In genomic region chr7:73526158-73526494, GRCh38 we compare ENCODE assay signal across 7 cellular contexts. TPM values are rescaled to one million over a fixed set of nuclear protein-coding genes. Genes with fewer than 3 reads are reported as not detected.
DNase-seq lines count a peak whose midpoint lies in the region; ATAC-seq, FAIRE-seq and TF ChIP-seq lines count a peak whose summit lies in the region.
"Not testable (repeated sequence)": the region's sequence is repeated elsewhere in the genome, so short reads cannot be mapped to it uniquely, and the experiment has no call there.

No MANE protein-coding gene starts in this region.

- not testable (repeated sequence) for H3K4me3 Mint-ChIP-seq in activated CD8-positive, alpha-beta T cell treated with anti-CD3 and anti-CD28 coated beads for 36 hours
- H3K4me3 Mint-ChIP-seq in activated naive CD8-positive, alpha-beta T cell: peak overlapping the region; percentile 78
- peak overlapping the region; percentile 60 for H3K4me3 Mint-ChIP-seq in stimulated activated effector memory CD8-positive, alpha-beta T cell treated with anti-CD3 and anti-CD28 coated beads, Interleukin-12 subunit alpha, Interleukin-12 subunit beta, amount 100 ng/mL, for 72 hours

- H3K27ac Mint-ChIP-seq in activated CD8-positive, alpha-beta T cell treated with anti-CD3 and anti-CD28 coated beads for 36 hours: peak overlapping the region; percentile 86
- not testable (repeated sequence) for H3K27ac Mint-ChIP-seq in activated naive CD8-positive, alpha-beta T cell
- peak overlapping the region; percentile 88 for H3K27ac Mint-ChIP-seq in stimulated activated effector memory CD8-positive, alpha-beta T cell treated with anti-CD3 and anti-CD28 coated beads, Interleukin-12 subunit alpha, Interleukin-12 subunit beta, amount 100 ng/mL, for 72 hours

- H3K9me3 ChIP-seq in DOHH2 (ENCODE audit: control insufficient read depth, insufficient read depth, low read length); Karpas-422 (ENCODE audit: low read length); SU-DHL-6 (ENCODE audit: insufficient read depth, low read length); endothelial cell of umbilical vein (replicated peaks; ENCODE audit: control insufficient read depth, insufficient read depth, low read length): not testable (repeated sequence)

- H3K36me3 Mint-ChIP-seq in activated CD8-positive, alpha-beta T cell treated with anti-CD3 and anti-CD28 coated beads for 36 hours (ENCODE audit: low read depth); activated naive CD8-positive, alpha-beta T cell: not testable (repeated sequence)
- peaks cover 14% of the 10 kb centered on the region for H3K36me3 Mint-ChIP-seq in stimulated activated effector memory CD8-positive, alpha-beta T cell treated with anti-CD3 and anti-CD28 coated beads, Interleukin-12 subunit alpha, Interleukin-12 subunit beta, amount 100 ng/mL, for 72 hours

- ATAC-seq in activated CD8-positive, alpha-beta T cell treated with anti-CD3 and anti-CD28 coated beads for 36 hours; stimulated activated effector memory CD8-positive, alpha-beta T cell treated with anti-CD3 and anti-CD28 coated beads, Interleukin-12 subunit alpha, Interleukin-12 subunit beta, amount 100 ng/mL, for 72 hours: not testable (repeated sequence)

- not testable (repeated sequence) for BruUV-seq in endothelial cell of umbilical vein (replicated peaks; lab: Mats Ljungman, UMichigan)

- H3K4me2 ChIP-seq in DOHH2 (ENCODE audit: low read length) (peak overlapping the region; percentile 98), Karpas-422 (ENCODE audit: low read depth, low read length, poor library complexity, severe bottlenecking) (peak overlapping the region; percentile 55), SU-DHL-6 (ENCODE audit: low read depth, low read length, poor library complexity, severe bottlenecking) (peak overlapping the region; percentile 66)
- not testable (repeated sequence) for H3K4me2 ChIP-seq in endothelial cell of umbilical vein (ENCODE audit: insufficient read depth, low read length)

- TF ChIP-seq POLR2A in endothelial cell of umbilical vein (IDR thresholded peaks at IDR 0.05; ENCODE audit: low read depth, low read length): not testable (repeated sequence)

- H3K27ac ChIP-seq in DOHH2 (ENCODE audit: low read depth, low read length): peak overlapping the region; percentile 88
- H3K27ac ChIP-seq in Karpas-422 (ENCODE audit: low read length): peak overlapping the region; percentile 51; the same call in 1 of the 2 replicates
- peak overlapping the region; percentile 83; the same call in 1 of the 2 replicates for H3K27ac ChIP-seq in SU-DHL-6 (ENCODE audit: low read depth, low read length)
- not testable (repeated sequence) for H3K27ac ChIP-seq in endothelial cell of umbilical vein (ENCODE audit: insufficient read depth, low read depth, low read length)

- H3K9me2 ChIP-seq in DOHH2 (replicated peaks; ENCODE audit: control insufficient read depth, low read length); Karpas-422 (replicated peaks; ENCODE audit: insufficient read depth, low read length); SU-DHL-6 (replicated peaks; ENCODE audit: insufficient read depth, low read length): not testable (repeated sequence)

- CTCF ChIA-PET in activated CD8-positive, alpha-beta T cell treated with anti-CD3 and anti-CD28 coated beads for 36 hours (lab: Charles Lee): interaction anchor here (1.2 kb wide), 1 partner anchor 49 kb away, joined by 3 read pairs; no protein-coding TSS in a partner anchor
- CTCF ChIA-PET in endothelial cell of umbilical vein (lab: Charles Lee): not testable (repeated sequence)

- H3K9me1 ChIP-seq in endothelial cell of umbilical vein (replicated peaks; ENCODE audit: control insufficient read depth, extremely low read depth, insufficient read depth, low read length): not testable (repeated sequence)

- peaks cover 34% of the 10 kb centered on the region for H3K4me1 Mint-ChIP-seq in activated CD8-positive, alpha-beta T cell treated with anti-CD3 and anti-CD28 coated beads for 36 hours (ENCODE audit: low read depth)
- H3K4me1 Mint-ChIP-seq in activated naive CD8-positive, alpha-beta T cell (ENCODE audit: low read depth): peaks cover 38% of the 10 kb centered on the region
- peaks cover 40% of the 10 kb centered on the region for H3K4me1 Mint-ChIP-seq in stimulated activated effector memory CD8-positive, alpha-beta T cell treated with anti-CD3 and anti-CD28 coated beads, Interleukin-12 subunit alpha, Interleukin-12 subunit beta, amount 100 ng/mL, for 72 hours

- peak overlapping the region; percentile 90 for H3K4me3 ChIP-seq in DOHH2 (ENCODE audit: low read length)
- H3K4me3 ChIP-seq in Karpas-422 (ENCODE audit: low read length); SU-DHL-6 (ENCODE audit: insufficient read depth, low read length, poor library complexity, severe bottlenecking); endothelial cell of umbilical vein (replicated peaks in 1 of 3; ENCODE audit: insufficient read depth in 1 of 3, low read depth in 1 of 3, low read length in 3 of 3): not testable (repeated sequence)

- intact Hi-C loops in activated CD8-positive, alpha-beta T cell treated with anti-CD3 and anti-CD28 coated beads for 36 hours (cut with micrococcal nuclease); endothelial cell of umbilical vein (cut with micrococcal nuclease): not testable (repeated sequence)

- dilution Hi-C loops in endothelial cell of umbilical vein (cut with MboI; ENCODE audit: extremely low pct_ligation_motif_present, low sequenced_read_pairs): not testable (repeated sequence)

- not testable (repeated sequence) for DNase-seq in Karpas-422; activated CD8-positive, alpha-beta T cell treated with anti-CD3 and anti-CD28 coated beads for 36 hours; endothelial cell of umbilical vein (ENCODE audit: low read depth, low spot score); stimulated activated effector memory CD8-positive, alpha-beta T cell treated with anti-CD3 and anti-CD28 coated beads, Interleukin-12 subunit alpha, Interleukin-12 subunit beta, amount 100 ng/mL, for 72 hours (ENCODE audit: low spot score in 2 of 2)

- H3F3A ChIP-seq in DOHH2 (ENCODE audit: control insufficient read depth, insufficient read depth): peaks cover 40% of the 10 kb centered on the region
- H3F3A ChIP-seq in SU-DHL-6 (ENCODE audit: insufficient read depth): peaks cover 37% of the 10 kb centered on the region

- not testable (repeated sequence) for H3K36me3 ChIP-seq in DOHH2 (ENCODE audit: control insufficient read depth, low read length); Karpas-422 (ENCODE audit: insufficient read depth, low read length); SU-DHL-6 (ENCODE audit: low read length); endothelial cell of umbilical vein (ENCODE audit: control insufficient read depth in 2 of 2, extremely low read depth in 1 of 2, insufficient read depth in 2 of 2, low read length in 2 of 2)

- H3K27me3 ChIP-seq in DOHH2 (ENCODE audit: control insufficient read depth, low read length); Karpas-422 (ENCODE audit: low read length); SU-DHL-6 (ENCODE audit: low read length); endothelial cell of umbilical vein (ENCODE audit: control insufficient read depth in 2 of 2, insufficient read depth in 2 of 2, low read length in 2 of 2): not testable (repeated sequence)

- H3K79me2 ChIP-seq in DOHH2 (ENCODE audit: control insufficient read depth, low read length): peaks cover 39% of the 10 kb centered on the region
- H3K79me2 ChIP-seq in Karpas-422 (ENCODE audit: low read length): peaks cover 15% of the 10 kb centered on the region
- H3K79me2 ChIP-seq in SU-DHL-6 (ENCODE audit: insufficient read depth, low read length): peaks cover 13% of the 10 kb centered on the region
- H3K79me2 ChIP-seq in endothelial cell of umbilical vein (ENCODE audit: control insufficient read depth, insufficient read depth, low read length): not testable (repeated sequence)

- FAIRE-seq in endothelial cell of umbilical vein (lab: Jason Lieb, UNC): peak; percentile 55

- not testable (repeated sequence) for TF ChIP-seq CTCF in DOHH2 (IDR thresholded peaks at IDR 0.05; ENCODE audit: low read depth, low read length, poor library complexity, severe bottlenecking); SU-DHL-6 (IDR thresholded peaks at IDR 0.05; ENCODE audit: insufficient read depth, low read length, poor library complexity, severe bottlenecking); activated CD8-positive, alpha-beta T cell treated with anti-CD3 and anti-CD28 coated beads for 36 hours (IDR thresholded peaks at IDR 0.05); endothelial cell of umbilical vein (IDR thresholded peaks at IDR 0.05; ENCODE audit: extremely low read depth in 1 of 2, insufficient read depth in 1 of 2, low read depth in 1 of 2, low read length in 2 of 2)

- peak overlapping the region; percentile 65; the same call in 1 of the 2 replicates for H3K9ac ChIP-seq in Karpas-422 (ENCODE audit: low read length)
- not testable (repeated sequence) for H3K9ac ChIP-seq in SU-DHL-6 (ENCODE audit: low read length); endothelial cell of umbilical vein (replicated peaks; ENCODE audit: extremely low read depth, insufficient read depth, low read length)

- H3K4me1 ChIP-seq in DOHH2 (ENCODE audit: control insufficient read depth, low read length) (peaks cover 52% of the 10 kb centered on the region), Karpas-422 (ENCODE audit: low read length) (peaks cover 35% of the 10 kb centered on the region), endothelial cell of umbilical vein (ENCODE audit: control insufficient read depth, extremely low read depth, insufficient read depth, low read length) (peaks cover 13% of the 10 kb centered on the region)

- POLR2A ChIA-PET in activated CD8-positive, alpha-beta T cell treated with anti-CD3 and anti-CD28 coated beads for 36 hours (lab: Charles Lee): interaction anchor here (0.6 to 1.0 kb wide), 2 partner anchors 10 to 62 kb away, joined by 3 read pairs; no protein-coding TSS in a partner anchor
- POLR2A ChIA-PET in endothelial cell of umbilical vein (lab: Charles Lee): not testable (repeated sequence)

- H4K20me1 ChIP-seq in DOHH2 (ENCODE audit: control insufficient read depth, insufficient read depth, low read depth, low read length); Karpas-422 (ENCODE audit: insufficient read depth, low read depth, low read length); SU-DHL-6 (ENCODE audit: low read depth, low read length); endothelial cell of umbilical vein (replicated peaks; ENCODE audit: control insufficient read depth, extremely low read depth, insufficient read depth, low read length): not testable (repeated sequence)

- not testable (repeated sequence) for H3K9me3 Mint-ChIP-seq in activated CD8-positive, alpha-beta T cell treated with anti-CD3 and anti-CD28 coated beads for 36 hours; activated naive CD8-positive, alpha-beta T cell (ENCODE audit: low read depth); stimulated activated effector memory CD8-positive, alpha-beta T cell treated with anti-CD3 and anti-CD28 coated beads, Interleukin-12 subunit alpha, Interleukin-12 subunit beta, amount 100 ng/mL, for 72 hours

- H2AFZ ChIP-seq in Karpas-422 (ENCODE audit: low read length); SU-DHL-6 (ENCODE audit: low read depth, low read length, severe bottlenecking); endothelial cell of umbilical vein (ENCODE audit: low read depth, low read length): not testable (repeated sequence)

- not testable (repeated sequence) for H3K27me3 Mint-ChIP-seq in activated CD8-positive, alpha-beta T cell treated with anti-CD3 and anti-CD28 coated beads for 36 hours; activated naive CD8-positive, alpha-beta T cell

RNA-seq across cellular contexts. Expression of gene BAZ1B, which starts 4.0 kb away (rescaled TPM):
- total RNA-seq in Karpas-422 (2014; rRNA removed; shearing (Covaris generic); ENCODE audit: low replicate concordance): 49.0 and 51.2 TPM in 2 replicates
- total RNA-seq in activated CD8-positive, alpha-beta T cell treated with anti-CD3 and anti-CD28 coated beads for 36 hours: 10 to 100 TPM; 82.4 to 82.6 TPM
- total RNA-seq in endothelial cell of umbilical vein: 72.6 and 74.7 TPM in 2 replicates
- polyA plus RNA-seq in endothelial cell of umbilical vein: 12.6 and 16.2 TPM in 2 replicates
- 22.4 and 24.9 TPM in 2 replicates for polyA plus RNA-seq in endothelial cell of umbilical vein (2011; cell fraction: cytosol; rRNA removed)
- polyA plus RNA-seq in endothelial cell of umbilical vein (2011; cell fraction: nucleus; rRNA removed): 29.4 and 35.9 TPM in 2 replicates
- 37.1 and 51.8 TPM in 2 replicates for polyA plus RNA-seq in endothelial cell of umbilical vein (2012)
- polyA minus RNA-seq in endothelial cell of umbilical vein: 38.5 and 39.9 TPM in 2 replicates
- polyA minus RNA-seq in endothelial cell of umbilical vein (2011; cell fraction: cytosol; rRNA and poly(A)+ RNA removed): 43.3 TPM
- 26.7 and 33.3 TPM in 2 replicates for polyA minus RNA-seq in endothelial cell of umbilical vein (2011; cell fraction: nucleus; rRNA and poly(A)+ RNA removed)

RNA-seq across cellular contexts. Expression of gene BCL7B, which starts 31.4 kb away (rescaled TPM):
- total RNA-seq in Karpas-422 (2014; rRNA removed; shearing (Covaris generic); ENCODE audit: low replicate concordance): 37.2 and 50.9 TPM in 2 replicates
- 10 to 100 TPM; 42.9 to 50.6 TPM for total RNA-seq in activated CD8-positive, alpha-beta T cell treated with anti-CD3 and anti-CD28 coated beads for 36 hours
- 58.0 and 61.2 TPM in 2 replicates for total RNA-seq in endothelial cell of umbilical vein
- 68.3 and 78.1 TPM in 2 replicates for polyA plus RNA-seq in endothelial cell of umbilical vein
- polyA plus RNA-seq in endothelial cell of umbilical vein (2011; cell fraction: cytosol; rRNA removed): 74.1 and 74.2 TPM in 2 replicates
- polyA plus RNA-seq in endothelial cell of umbilical vein (2011; cell fraction: nucleus; rRNA removed): 44.4 and 44.9 TPM in 2 replicates
- 31.0 and 40.3 TPM in 2 replicates for polyA plus RNA-seq in endothelial cell of umbilical vein (2012)
- 53.3 and 60.2 TPM in 2 replicates for polyA minus RNA-seq in endothelial cell of umbilical vein
- 56.4 TPM for polyA minus RNA-seq in endothelial cell of umbilical vein (2011; cell fraction: cytosol; rRNA and poly(A)+ RNA removed)
- polyA minus RNA-seq in endothelial cell of umbilical vein (2011; cell fraction: nucleus; rRNA and poly(A)+ RNA removed): 31.8 and 33.1 TPM in 2 replicates

RNA-seq across cellular contexts. Expression of gene TBL2, which starts 52.3 kb away (rescaled TPM):
- total RNA-seq in Karpas-422 (2014; rRNA removed; shearing (Covaris generic); ENCODE audit: low replicate concordance): 27.5 and 43.4 TPM in 2 replicates
- total RNA-seq in activated CD8-positive, alpha-beta T cell treated with anti-CD3 and anti-CD28 coated beads for 36 hours: 10 to 100 TPM; 29.6 to 30.7 TPM
- 34.8 and 38.6 TPM in 2 replicates for total RNA-seq in endothelial cell of umbilical vein
- polyA plus RNA-seq in endothelial cell of umbilical vein: 48.4 and 49.6 TPM in 2 replicates
- 32.4 and 34.6 TPM in 2 replicates for polyA plus RNA-seq in endothelial cell of umbilical vein (2011; cell fraction: cytosol; rRNA removed)
- 34.4 and 35.1 TPM in 2 replicates for polyA plus RNA-seq in endothelial cell of umbilical vein (2011; cell fraction: nucleus; rRNA removed)
- polyA plus RNA-seq in endothelial cell of umbilical vein (2012): 23.8 TPM in 2 replicates
- polyA minus RNA-seq in endothelial cell of umbilical vein: 71.8 and 113 TPM in 2 replicates
- polyA minus RNA-seq in endothelial cell of umbilical vein (2011; cell fraction: cytosol; rRNA and poly(A)+ RNA removed): 37.9 TPM
- 25.6 and 28.9 TPM in 2 replicates for polyA minus RNA-seq in endothelial cell of umbilical vein (2011; cell fraction: nucleus; rRNA and poly(A)+ RNA removed)
